8 cellular contexts compared by ENCODE assay signal in genomic region chr4:74311696-74312313, GRCh38. TPM values are rescaled to one million over a fixed set of nuclear protein-coding genes. Genes with fewer than 3 reads are reported as not detected.
DNase-seq lines count a peak whose midpoint lies in the region; ATAC-seq and TF ChIP-seq lines count a peak whose summit lies in the region.

No MANE protein-coding gene starts in this region.

- peak; percentile 26 for DNase-seq in stimulated activated CD4-positive, alpha-beta T cell treated with anti-CD3 and anti-CD28 coated beads, Interleukin-4, amount 100 ng/mL, for 24 hours
- DNase-seq in stimulated activated CD4-positive, alpha-beta T cell treated with anti-CD3 and anti-CD28 coated beads, Interleukin-1b, Interleukin-23, amount 100 ng/mL, for 48 hours, result no peak
- DNase-seq in GM23338 (ENCODE audit: low spot score) (peak; percentile 82), NCI-H146 treated with DMSO at 0.1 percent for 48 hours (lab: John Stamatoyannopoulos, UW; ENCODE audit: unreplicated experiment) (peak; percentile 2), amniotic stem cell (lab: John Stamatoyannopoulos, UW) (peak; percentile 43), iris pigment epithelial cell (ENCODE audit: low read depth) (peak; percentile 67), type B pancreatic cell (ENCODE audit: extremely low spot score, unreplicated experiment) (no peak)

- H3K36me3 ChIP-seq in GM23338 (ENCODE audit: insufficient read depth), result no peaks in the 10 kb centered on the region

- H3K9me3 Mint-ChIP-seq in GM23338 (no peaks in the 10 kb centered on the region), type B pancreatic cell (no peaks in the 10 kb centered on the region)

- H3K4me1 Mint-ChIP-seq in GM23338 (peaks cover 3% of the 10 kb centered on the region; the same call in 1 of the 3 replicates), type B pancreatic cell (ENCODE audit: unreplicated experiment) (peaks cover 5% of the 10 kb centered on the region)

- H3K27ac Mint-ChIP-seq in GM23338 (no peak overlapping the region), type B pancreatic cell (no peak overlapping the region)

- TF ChIP-seq CTCF in GM23338 (conservative IDR thresholded peaks at IDR 0.05; ENCODE audit: low read depth in 2 of 2) (peak; percentile 81 to 82), type B pancreatic cell (conservative IDR thresholded peaks at IDR 0.05) (peak; percentile 75)

- H3K4me1 ChIP-seq in GM23338 (ENCODE audit: insufficient read depth), result 0 out of 2 replicates have a peak, but pooled peaks cover 3% of the 10 kb centered on the region

- H3K27me3 ChIP-seq in GM23338 (ENCODE audit: insufficient read depth), result no peaks in the 10 kb centered on the region

- H3F3A ChIP-seq in GM23338 (replicated peaks; ENCODE audit: low read depth), result no peaks in the 10 kb centered on the region

- H3K36me3 Mint-ChIP-seq in GM23338 (ENCODE audit: low read depth) (no peaks in the 10 kb centered on the region), type B pancreatic cell (no peaks in the 10 kb centered on the region)

- no peak overlapping the region for H3K4me3 ChIP-seq in GM23338

- no peak overlapping the region for H3K27ac ChIP-seq in GM23338 (ENCODE audit: low read depth)

- H4K20me1 ChIP-seq in GM23338 (replicated peaks; ENCODE audit: insufficient read depth), result no peaks in the 10 kb centered on the region

- no peaks in the 10 kb centered on the region for H3K79me2 ChIP-seq in GM23338 (replicated peaks; ENCODE audit: insufficient read depth)

- no peak overlapping the region for H3K4me3 Mint-ChIP-seq in GM23338
- H3K4me3 Mint-ChIP-seq in type B pancreatic cell, result no peak overlapping the region

- H2AFZ ChIP-seq in GM23338, result no peak overlapping the region

- H3K9me2 ChIP-seq in GM23338 (ENCODE audit: insufficient read depth), result no peaks in the 10 kb centered on the region

- no peak overlapping the region for H3K4me2 ChIP-seq in GM23338

- ATAC-seq in GM23338, result peak; percentile 59
- no peak for ATAC-seq in GM21447 (IDR thresholded peaks at IDR 0.05; ENCODE audit: unreplicated experiment)

- no peaks in the 10 kb centered on the region for H3K27me3 Mint-ChIP-seq in GM23338 (ENCODE audit: insufficient read depth, low read depth, poor library complexity)
- peaks cover 4% of the 10 kb centered on the region for H3K27me3 Mint-ChIP-seq in type B pancreatic cell

TF ChIP-seq in GM23338, 12 proteins besides CTCF, POLR2A, EP300 and RAD21 (continues in another document):
- TF ChIP-seq EZH2 (IDR thresholded peaks at IDR 0.05; ENCODE audit: low read depth, unreplicated experiment) (no peak), POLR2AphosphoS5 (IDR thresholded peaks at IDR 0.05; ENCODE audit: low read depth) (no peak), CREB1 (CRISPR knock-in tag; IDR thresholded peaks at IDR 0.05; ENCODE audit: low read depth) (no peak), ZNF462 (CRISPR knock-in tag; IDR thresholded peaks at IDR 0.05) (no peak), REST (IDR thresholded peaks at IDR 0.05; ENCODE audit: unreplicated experiment) (no peak), ETS1 (IDR thresholded peaks at IDR 0.05) (no peak), EZH2phosphoT487 (IDR thresholded peaks at IDR 0.05; ENCODE audit: unreplicated experiment) (no peak)

RNA-seq across cellular contexts. Expression of gene EPGN, which starts 3.5 kb away (rescaled TPM):
- not detected in 2 replicates for total RNA-seq in GM23338 (2014; rRNA removed; shearing (Covaris generic))
- polyA plus RNA-seq in GM23338 (2016; fragmentation: Nextera tagmentation; extraction: Ambion mirVana), result not detected in 2 replicates
- 2.4 and 16.6 TPM in 2 replicates for total RNA-seq in type B pancreatic cell (ENCODE audit: low replicate concordance)

RNA-seq across cellular contexts. Expression of gene EREG, which starts 53.1 kb away (rescaled TPM):
- 4.2 TPM in 1 of 2 replicates, not detected in the other for total RNA-seq in GM23338 (2014; rRNA removed; shearing (Covaris generic))
- polyA plus RNA-seq in GM23338 (2016; fragmentation: Nextera tagmentation; extraction: Ambion mirVana), result not detected in 2 replicates
- 3.1 and 4.4 TPM in 2 replicates for total RNA-seq in type B pancreatic cell (ENCODE audit: low replicate concordance)

Comparison
In these comparisons a context has a peak if more than half of its experiments do, and no peak if none do; other contexts are left out.
1. DNase-seq: peak in stimulated activated CD4-positive, alpha-beta T cell treated with anti-CD3 and anti-CD28 coated beads, Interleukin-4, amount 100 ng/mL, for 24 hours (single experiment), GM23338 (single experiment), NCI-H146 treated with DMSO at 0.1 percent for 48 hours (single experiment), amniotic stem cell (single experiment) and iris pigment epithelial cell (single experiment); none in stimulated activated CD4-positive, alpha-beta T cell treated with anti-CD3 and anti-CD28 coated beads, Interleukin-1b, Interleukin-23, amount 100 ng/mL, for 48 hours (single experiment) and type B pancreatic cell (single experiment).